Comparison of ENCODE assay signal across 8 cellular contexts in the genomic region with DNA sequence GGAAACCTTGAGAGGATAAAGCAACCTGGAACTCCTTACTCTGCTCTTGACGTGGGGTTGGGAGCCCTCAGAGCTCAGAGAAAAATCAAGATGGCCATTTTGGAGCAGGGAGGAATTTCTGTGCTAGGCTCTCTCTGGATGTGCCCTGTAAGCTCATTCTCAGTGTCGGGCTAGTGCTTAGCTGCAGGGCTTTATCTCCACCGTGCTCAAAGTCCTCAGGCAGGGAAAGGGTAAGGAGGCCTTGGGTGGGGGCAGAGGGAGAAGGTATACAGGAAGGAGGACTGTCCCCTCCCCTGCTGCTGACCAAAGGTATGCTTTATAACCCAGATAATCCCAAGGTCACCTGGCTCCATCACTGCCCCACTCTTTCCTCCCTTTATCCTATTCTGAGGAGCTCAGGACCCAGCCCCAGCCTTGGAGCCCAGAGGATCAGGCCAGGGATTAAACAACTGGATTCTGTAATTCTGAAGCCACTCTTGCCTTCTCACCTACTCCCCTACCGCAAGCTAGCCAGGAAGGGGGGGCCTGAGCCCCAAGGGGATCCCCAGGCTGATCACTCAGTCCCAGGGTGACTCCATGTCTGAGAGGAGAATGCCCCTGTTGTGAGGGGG. TPM values are rescaled to one million over a fixed set of nuclear protein-coding genes. Genes with fewer than 3 reads are reported as not detected.
DNase-seq lines count a peak whose midpoint lies in the region; ATAC-seq and TF ChIP-seq lines count a peak whose summit lies in the region.

No MANE protein-coding gene starts in this region.

- H3K79me2 ChIP-seq in SU-DHL-6 (ENCODE audit: insufficient read depth, low read length), result no peaks in the 10 kb centered on the region

- TF ChIP-seq POLR2A in prostate gland (IDR thresholded peaks at IDR 0.05), result no peak

- H3K9me3 ChIP-seq in SU-DHL-6 (ENCODE audit: insufficient read depth, low read length) (no peaks in the 10 kb centered on the region), prostate gland (no peaks in the 10 kb centered on the region)

- DNase-seq in GM10266 (ENCODE audit: extremely low spot score) (peak; percentile 48), fibroblast of the aortic adventitia (ENCODE audit: low read depth) (no peak), prostate gland (ENCODE audit: low spot score) (no peak), NCI-H1930 (lab: John Stamatoyannopoulos, UW) (no peak)
- DNase-seq in stimulated activated naive CD4-positive, alpha-beta T cell (lab: John Stamatoyannopoulos, UW), result no peak
- no peak for DNase-seq in stimulated activated CD4-positive, alpha-beta T cell treated with anti-CD3 and anti-CD28 coated beads, Interleukin-2, amount 100 ng/mL, for 24 hours

- TF ChIP-seq CTCF in GM10266 (IDR thresholded peaks at IDR 0.05; ENCODE audit: control insufficient read depth, insufficient read depth, low read depth, missing control alignments) (no peak), SU-DHL-6 (IDR thresholded peaks at IDR 0.05; ENCODE audit: insufficient read depth, low read length, poor library complexity, severe bottlenecking) (no peak), fibroblast of the aortic adventitia (IDR thresholded peaks at IDR 0.05; ENCODE audit: insufficient read depth, low read length) (no peak), prostate gland (IDR thresholded peaks at IDR 0.05) (no peak)

- WGBS in prostate gland, result 42% methylated on average over 4 of the region's 4 CpGs

- no peak for ATAC-seq in HG03378 (IDR thresholded peaks at IDR 0.05; ENCODE audit: unreplicated experiment)

- peak overlapping the region; percentile 81 for H3K9ac ChIP-seq in SU-DHL-6 (ENCODE audit: low read length)

- no peaks in the 10 kb centered on the region for H3K9me2 ChIP-seq in SU-DHL-6 (replicated peaks; ENCODE audit: insufficient read depth, low read length)

- H4K20me1 ChIP-seq in SU-DHL-6 (ENCODE audit: low read depth, low read length), result no peaks in the 10 kb centered on the region

- peaks cover 6% of the 10 kb centered on the region for H3K4me1 ChIP-seq in prostate gland (replicated peaks)

- peaks cover 30% of the 10 kb centered on the region for H3F3A ChIP-seq in SU-DHL-6 (ENCODE audit: insufficient read depth)

- H3K27ac ChIP-seq in SU-DHL-6 (ENCODE audit: low read depth, low read length) (no peak overlapping the region), prostate gland (no peak overlapping the region)

- H3K4me2 ChIP-seq in SU-DHL-6 (ENCODE audit: low read depth, low read length, poor library complexity, severe bottlenecking), result peak overlapping the region; percentile 83

- H3K4me3 ChIP-seq in SU-DHL-6 (ENCODE audit: insufficient read depth, low read length, poor library complexity, severe bottlenecking) (peak overlapping the region; percentile 76), fibroblast of the aortic adventitia (ENCODE audit: low read depth, low read length) (peak overlapping the region; percentile 74), prostate gland (peak overlapping the region; percentile 97)

- H3K27me3 ChIP-seq in SU-DHL-6 (ENCODE audit: low read length) (no peaks in the 10 kb centered on the region), prostate gland (replicated peaks; ENCODE audit: insufficient read depth) (no peaks in the 10 kb centered on the region)

- H2AFZ ChIP-seq in SU-DHL-6 (ENCODE audit: low read depth, low read length, severe bottlenecking), result no peak overlapping the region

- intact Hi-C loops in prostate gland (cut with DNase I), result no loop called here

- 0 out of 2 replicates have a peak, but pooled peaks cover 4% of the 10 kb centered on the region for H3K36me3 ChIP-seq in SU-DHL-6 (ENCODE audit: low read length)
- no peaks in the 10 kb centered on the region for H3K36me3 ChIP-seq in prostate gland

RNA-seq across cellular contexts. Expression of gene DHRS11, which starts 1.1 kb away (rescaled TPM):
- total RNA-seq in fibroblast of the aortic adventitia (ENCODE audit: low replicate concordance) (1.1 and 4.1 TPM in 2 replicates), prostate gland (1 to 10 TPM; 8.0 to 8.2 TPM)

RNA-seq across cellular contexts. Expression of gene MRM1, which starts 8.6 kb away (rescaled TPM):
- total RNA-seq in fibroblast of the aortic adventitia (ENCODE audit: low replicate concordance) (2.3 and 4.3 TPM in 2 replicates), prostate gland (10 to 100 TPM in 1 of 2 donors, 1 to 10 TPM in 1; 7.8 to 10.2 TPM)

RNA-seq across cellular contexts. Expression of gene GGNBP2, which starts 48.1 kb away (rescaled TPM):
- total RNA-seq in fibroblast of the aortic adventitia (ENCODE audit: low replicate concordance) (68.1 and 75.8 TPM in 2 replicates), prostate gland (10 to 100 TPM; 34.8 to 71.7 TPM)

RNA-seq across cellular contexts. Expression of gene PIGW, which starts 58.0 kb away (rescaled TPM):
- total RNA-seq in fibroblast of the aortic adventitia (ENCODE audit: low replicate concordance) (6.4 and 12.7 TPM in 2 replicates), prostate gland (1 to 10 TPM; 6.4 to 7.1 TPM)

RNA-seq across cellular contexts. Expression of gene MYO19, which starts 58.1 kb away (rescaled TPM):
- 43.3 and 66.2 TPM in 2 replicates for total RNA-seq in fibroblast of the aortic adventitia (ENCODE audit: low replicate concordance)
- total RNA-seq in prostate gland, result 10 to 100 TPM; 49.4 to 56.4 TPM
